17 cellular contexts compared by ENCODE assay signal in genomic region chr2:21779786-21780185, GRCh38.
DNase-seq lines count a peak whose midpoint lies in the region; ATAC-seq and TF ChIP-seq lines count a peak whose summit lies in the region.
"Had no signal": no experiment of that assay in that cellular context is flagged by ENCODE, and none has a peak within 500 bp of the region (broad histone marks: within the 10 kb centered on the region; RNA-seq: fewer than 3 reads in every experiment).

No MANE protein-coding gene starts in this region.

- TF ChIP-seq CTCF in transverse colon (IDR thresholded peaks at IDR 0.05): no peak

- H3K27ac ChIP-seq in transverse colon: no peak overlapping the region
- H3K27ac ChIP-seq: GM23248 had no signal

- TF ChIP-seq POLR2A in transverse colon (IDR thresholded peaks at IDR 0.05): no peak

- H3K4me1 ChIP-seq in transverse colon: no peaks in the 10 kb centered on the region

- DNase-seq in HCEC 1CT (peak; percentile 62), amniotic epithelial cell (ENCODE audit: low read depth) (peak; percentile 3), iris pigment epithelial cell (ENCODE audit: low read depth) (peak; percentile 28), NCI-H1048 (lab: John Stamatoyannopoulos, UW) (no peak), transverse colon (no peak)
- DNase-seq: C1 segment of cervical spinal cord; Calu3; CD4-positive, alpha-beta memory T cell; COR-L47; DMS53; DMS79 treated with DMSO at 0.1 percent for 48 hours; GDM1; GM23248; H7 had no signal

- intact Hi-C loops in transverse colon (cut with DNase I; ENCODE audit: low total_unique reads): no loop called here

- no peak for ATAC-seq in GM21737 (IDR thresholded peaks at IDR 0.05; ENCODE audit: unreplicated experiment)
- ATAC-seq: GM12878, HCT116 had no signal

- no peaks in the 10 kb centered on the region for H3K36me3 ChIP-seq in transverse colon

- H3K9me3 ChIP-seq in transverse colon: no peaks in the 10 kb centered on the region

- in situ Hi-C loops in transverse colon (cut with MboI; ENCODE audit: low pct_ligation_motif_present in 1 of 4, low pct_unique_long_range_greater_than_20kb in 1 of 4, low sequenced_read_pairs in 3 of 4): no loop called here

- no peak overlapping the region for H3K4me3 ChIP-seq in transverse colon
- H3K4me3 ChIP-seq: GM12878, GM23248 had no signal

- no peaks in the 10 kb centered on the region for H3K27me3 ChIP-seq in transverse colon

- 89% methylated on average over 1 of the region's 1 CpG; no CpG with 5 or more reads in 1 of the 2 donors for WGBS in transverse colon (ENCODE audit: low coverage in 1 of 2), 2 donors

- TF ChIP-seq EP300 in transverse colon (IDR thresholded peaks at IDR 0.05; ENCODE audit: low read depth): no peak

Comparison
In these comparisons a context has a peak if more than half of its experiments do, and no peak if none do; other contexts are left out.
1. DNase-seq: peak in HCEC 1CT (single experiment), amniotic epithelial cell (single experiment) and iris pigment epithelial cell (single experiment); none in NCI-H1048 (single experiment) and transverse colon (single experiment).